In genomic region chr2:108933691-108934117, GRCh38 we compare ENCODE assay signal across 16 cellular contexts. TPM values are rescaled to one million over a fixed set of nuclear protein-coding genes. Genes with fewer than 3 reads are reported as not detected.
DNase-seq lines count a peak whose midpoint lies in the region; ATAC-seq and TF ChIP-seq lines count a peak whose summit lies in the region.
"Had no signal": no experiment of that assay in that cellular context is flagged by ENCODE, and none has a peak within 500 bp of the region (broad histone marks: within the 10 kb centered on the region; RNA-seq: fewer than 3 reads in every experiment).

No MANE protein-coding gene starts in this region.

- no peak for DNase-seq in GM23338 (ENCODE audit: low spot score)
- DNase-seq in NCI-H1694 treated with DMSO at 0.1 percent for 48 hours (lab: John Stamatoyannopoulos, UW), result peak; percentile 18
- no peak for DNase-seq in WTC11 (ENCODE audit: low spot score)
- DNase-seq in mesothelial cell of epicardium (ENCODE audit: low spot score in 2 of 2, unreplicated experiment in 2 of 2), result peak in 1 of 2 experiments; percentile 53
- no peak for DNase-seq in sigmoid colon
- DNase-seq in activated CD8-positive, alpha-beta memory T cell treated with anti-CD3 and anti-CD28 coated beads, Interleukin-2, amount 50 U/mL, for 4 hours, result no peak
- no peak for DNase-seq in PC-3
- DNase-seq: caudate nucleus; EL; kidney glomerular epithelial cell; retina; stimulated activated CD4-positive, alpha-beta T cell treated with anti-CD3 and anti-CD28 coated beads, Interleukin-2, amount 100 ng/mL, for 48 hours; upper lobe of right lung had no signal

- no peak overlapping the region for H3K27ac ChIP-seq in GM23338 (ENCODE audit: low read depth)
- H3K27ac ChIP-seq in sigmoid colon, result no peak overlapping the region
- H3K27ac ChIP-seq in PC-3 (ENCODE audit: low read length), result no peak overlapping the region
- H3K27ac ChIP-seq: BLaER1, upper lobe of right lung had no signal

- POLR2A ChIA-PET in WTC11 (lab: Charles Lee), result no interaction called here
- POLR2A ChIA-PET in PC-3 (lab: Charles Lee; ENCODE audit: unreplicated experiment), result no interaction called here

- H3K36me3 Mint-ChIP-seq in GM23338 (ENCODE audit: low read depth) (no peaks in the 10 kb centered on the region), WTC11 (no peaks in the 10 kb centered on the region), mesothelial cell of epicardium (no peaks in the 10 kb centered on the region)
- H3K36me3 Mint-ChIP-seq: activated naive CD4-positive, alpha-beta T cell treated with anti-CD3 and anti-CD28 coated beads, Interleukin-2, amount 50 U/mL, for 72 hours had no signal

- H3K27ac Mint-ChIP-seq in GM23338, result no peak overlapping the region
- no peak overlapping the region for H3K27ac Mint-ChIP-seq in WTC11
- H3K27ac Mint-ChIP-seq in mesothelial cell of epicardium, result peak overlapping the region; percentile 87
- H3K27ac Mint-ChIP-seq: activated naive CD4-positive, alpha-beta T cell treated with anti-CD3 and anti-CD28 coated beads, Interleukin-2, amount 50 U/mL, for 72 hours had no signal

- H3K4me3 Mint-ChIP-seq in GM23338 (no peak overlapping the region), WTC11 (no peak overlapping the region), mesothelial cell of epicardium (no peak overlapping the region)

- no peak for TF ChIP-seq CTCF in GM23338 (conservative IDR thresholded peaks at IDR 0.05; ENCODE audit: low read depth in 2 of 2)
- TF ChIP-seq CTCF in WTC11 (IDR thresholded peaks at IDR 0.05), result no peak
- no peak for TF ChIP-seq CTCF in mesothelial cell of epicardium (IDR thresholded peaks at IDR 0.05; ENCODE audit: unreplicated experiment)
- TF ChIP-seq CTCF in sigmoid colon (IDR thresholded peaks at IDR 0.05), result no peak
- no peak for TF ChIP-seq CTCF in PC-3 (conservative IDR thresholded peaks at IDR 0.05; ENCODE audit: low read depth, low read length)

- H3K4me1 ChIP-seq in GM23338 (ENCODE audit: insufficient read depth) (no peaks in the 10 kb centered on the region; the same call in 1 of the 2 replicates), sigmoid colon (no peaks in the 10 kb centered on the region), PC-3 (ENCODE audit: insufficient read depth, low read length) (no peaks in the 10 kb centered on the region)
- H3K4me1 ChIP-seq: upper lobe of right lung had no signal

- H3K36me3 ChIP-seq in GM23338 (ENCODE audit: insufficient read depth), result no peaks in the 10 kb centered on the region
- H3K36me3 ChIP-seq in sigmoid colon, result no peaks in the 10 kb centered on the region
- H3K36me3 ChIP-seq in PC-3 (ENCODE audit: low read depth, low read length), result no peaks in the 10 kb centered on the region
- H3K36me3 ChIP-seq: BLaER1, upper lobe of right lung had no signal

- H3K79me2 ChIP-seq in GM23338 (replicated peaks; ENCODE audit: insufficient read depth), result no peaks in the 10 kb centered on the region
- H3K79me2 ChIP-seq in PC-3 (ENCODE audit: low read length), result no peaks in the 10 kb centered on the region

- intact Hi-C loops in sigmoid colon (cut with DNase I), result no loop called here
- intact Hi-C loops in PC-3 (cut with micrococcal nuclease), result no loop called here

- H3K27me3 Mint-ChIP-seq in GM23338 (ENCODE audit: insufficient read depth, low read depth, poor library complexity), result peaks cover 4% of the 10 kb centered on the region
- no peaks in the 10 kb centered on the region; the same call in 1 of the 2 replicates for H3K27me3 Mint-ChIP-seq in WTC11 (ENCODE audit: low read depth)
- H3K27me3 Mint-ChIP-seq in mesothelial cell of epicardium (ENCODE audit: low read depth), result no peaks in the 10 kb centered on the region

- H3K4me3 ChIP-seq in GM23338, result no peak overlapping the region
- H3K4me3 ChIP-seq in sigmoid colon, result no peak overlapping the region
- H3K4me3 ChIP-seq in PC-3 (ENCODE audit: low read length), result no peak overlapping the region
- H3K4me3 ChIP-seq: BLaER1, upper lobe of right lung had no signal

- no peak overlapping the region for H2AFZ ChIP-seq in GM23338
- H2AFZ ChIP-seq in PC-3 (ENCODE audit: low read length), result no peak overlapping the region

- BruUV-seq in PC-3 (replicated peaks; lab: Mats Ljungman, UMichigan), result no TSS peak

- CTCF ChIA-PET in WTC11 (lab: Charles Lee), result interaction anchor here (2.7 kb wide), 1 partner anchor 11 kb away, joined by 13 read pairs; no protein-coding TSS in a partner anchor
- CTCF ChIA-PET in PC-3 (lab: Charles Lee), result no interaction called here

- H3F3A ChIP-seq in GM23338 (replicated peaks; ENCODE audit: low read depth), result no peaks in the 10 kb centered on the region
- H3F3A ChIP-seq in PC-3 (ENCODE audit: low read length, unreplicated experiment), result no peaks in the 10 kb centered on the region

- H3K9me2 ChIP-seq in GM23338 (ENCODE audit: insufficient read depth), result no peaks in the 10 kb centered on the region
- H3K9me2 ChIP-seq in PC-3 (replicated peaks; ENCODE audit: low read length), result no peaks in the 10 kb centered on the region

- WGBS in sigmoid colon, 2 donors, result 21 to 70% methylated on average over 11 of the region's 11 CpGs

- H3K9me3 ChIP-seq in sigmoid colon (no peaks in the 10 kb centered on the region), PC-3 (ENCODE audit: low read length) (no peaks in the 10 kb centered on the region)
- H3K9me3 ChIP-seq: BLaER1, upper lobe of right lung had no signal

- no peak for TF ChIP-seq POLR2A in sigmoid colon (IDR thresholded peaks at IDR 0.05)

- TF ChIP-seq EP300 in sigmoid colon (IDR thresholded peaks at IDR 0.05), result no peak

- H3K4me1 Mint-ChIP-seq in GM23338 (peaks cover 33% of the 10 kb centered on the region), WTC11 (peaks cover 37% of the 10 kb centered on the region), mesothelial cell of epicardium (peaks cover 57% of the 10 kb centered on the region)

- H3K9ac ChIP-seq in PC-3 (ENCODE audit: low read length), result no peak overlapping the region
- H3K9ac ChIP-seq: BLaER1 had no signal

- H3K27me3 ChIP-seq in GM23338 (ENCODE audit: insufficient read depth) (no peaks in the 10 kb centered on the region), sigmoid colon (no peaks in the 10 kb centered on the region), PC-3 (ENCODE audit: low read length) (no peaks in the 10 kb centered on the region)
- H3K27me3 ChIP-seq: BLaER1 had no signal

- H3K4me2 ChIP-seq in GM23338 (no peak overlapping the region), PC-3 (ENCODE audit: low read length) (no peak overlapping the region)
- H3K4me2 ChIP-seq: BLaER1 had no signal

- ATAC-seq in GM23338 (peak; percentile 16; the same call in 2 of the 3 replicates), WTC11 (peak; percentile 31), GM21381 (IDR thresholded peaks at IDR 0.05; ENCODE audit: unreplicated experiment) (no peak), PC-3 (no peak)
- ATAC-seq: activated naive CD4-positive, alpha-beta T cell treated with anti-CD3 and anti-CD28 coated beads, Interleukin-2, amount 50 U/mL, for 72 hours; upper lobe of right lung had no signal

- no peaks in the 10 kb centered on the region for H4K20me1 ChIP-seq in GM23338 (replicated peaks; ENCODE audit: insufficient read depth)
- H4K20me1 ChIP-seq in PC-3 (ENCODE audit: low read length), result no peaks in the 10 kb centered on the region
- H4K20me1 ChIP-seq: BLaER1 had no signal

- H3K9me3 Mint-ChIP-seq in GM23338 (no peaks in the 10 kb centered on the region), WTC11 (no peaks in the 10 kb centered on the region), mesothelial cell of epicardium (no peaks in the 10 kb centered on the region)
- H3K9me3 Mint-ChIP-seq: activated naive CD4-positive, alpha-beta T cell treated with anti-CD3 and anti-CD28 coated beads, Interleukin-2, amount 50 U/mL, for 72 hours had no signal

TF ChIP-seq in GM23338, 12 proteins besides CTCF, POLR2A, EP300 and RAD21 (continues in another document):
- TF ChIP-seq STAT1 (IDR thresholded peaks at IDR 0.05; ENCODE audit: unreplicated experiment) (no peak), ZNF114 (CRISPR knock-in tag; IDR thresholded peaks at IDR 0.05) (no peak), EZH2phosphoT487 (IDR thresholded peaks at IDR 0.05; ENCODE audit: unreplicated experiment) (no peak)

TF ChIP-seq in WTC11, 78 proteins besides CTCF, POLR2A, EP300 and RAD21:
- TF ChIP-seq MXD4 (CRISPR knock-in tag; IDR thresholded peaks at IDR 0.05; ENCODE audit: borderline replicate concordance) (no peak), E2F5 (CRISPR knock-in tag; IDR thresholded peaks at IDR 0.05) (no peak), ZNF425 (CRISPR knock-in tag; conservative IDR thresholded peaks at IDR 0.05) (no peak)
TF ChIP-seq in WTC11: peak in this region for 0.

RNA-seq across cellular contexts. Expression of gene EDAR, which starts 55.3 kb away (rescaled TPM):
- total RNA-seq in GM23338 (2014; rRNA removed; shearing (Covaris generic)), result not detected in 2 replicates
- polyA plus RNA-seq in GM23338 (2016; fragmentation: Nextera tagmentation; extraction: Ambion mirVana) (0.10 TPM in 1 of 2 replicates, not detected in the other), sigmoid colon (under 1 TPM in 2 of 3 donors, not detected in 1; under 0.01 to 0.87 TPM)
- total RNA-seq in WTC11 (2021) (0.05 TPM in 1 of 3 replicates, not detected in the others), mesothelial cell of epicardium (5.1 to 6.6 TPM (median 5.5 TPM) in 3 replicates), sigmoid colon (not detected), PC-3 (2014; rRNA removed) (0.04 TPM in 1 of 2 replicates, not detected in the other)

Comparison
In these comparisons a context has a peak if more than half of its experiments do, and no peak if none do; other contexts are left out.
1. ATAC-seq: peak in GM23338 (single experiment) and WTC11 (single experiment); none in GM21381 (single experiment) and PC-3 (single experiment).